In the genomic region with DNA sequence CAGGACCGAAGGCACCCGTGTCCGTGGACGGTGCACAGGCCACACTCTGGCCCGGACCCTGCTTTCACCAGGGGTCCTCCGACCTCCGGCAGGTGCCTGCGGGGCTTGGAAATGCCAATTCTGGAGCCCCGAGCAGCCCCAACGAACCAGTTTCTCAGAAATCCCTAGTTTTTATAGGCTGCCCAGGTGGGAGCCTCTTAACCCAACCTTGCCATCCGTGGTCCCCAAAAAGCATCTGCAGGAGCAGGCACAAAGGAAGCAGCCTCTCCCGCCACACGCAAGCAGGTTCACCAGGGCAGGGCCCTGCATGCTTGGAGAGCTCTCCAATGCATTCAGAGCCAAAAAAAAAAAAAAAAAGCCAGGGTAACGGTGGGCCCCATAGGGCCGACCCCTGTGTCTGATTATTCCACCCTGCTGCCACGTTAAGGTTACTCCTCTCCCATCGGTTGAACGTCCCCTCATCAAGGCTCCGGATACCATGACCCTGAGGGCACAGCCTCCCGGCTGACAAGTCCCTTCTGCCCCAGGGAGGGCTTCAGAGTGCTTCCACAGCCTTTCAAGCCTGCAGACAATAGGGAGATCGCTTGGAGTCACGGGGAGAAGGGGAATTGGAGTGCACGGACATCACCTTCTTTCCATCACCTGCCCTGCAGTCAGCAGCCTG, we compare ENCODE assay signal across 1 cellular context.
TF ChIP-seq lines count a peak whose summit lies in the region.

No MANE protein-coding gene starts in this region.

TF ChIP-seq in HepG2, 621 proteins besides CTCF, POLR2A, EP300 and RAD21 (continued from another document and continues in another):
- TF ChIP-seq NBN (conservative IDR thresholded peaks at IDR 0.05) = no peak
- no peak for TF ChIP-seq ZNF616 (CRISPR knock-in tag; IDR thresholded peaks at IDR 0.05; ENCODE audit: low read depth)
- no peak for TF ChIP-seq NFIB (CRISPR knock-in tag; IDR thresholded peaks at IDR 0.05; ENCODE audit: borderline replicate concordance)
- no peak for TF ChIP-seq ZNF614 (CRISPR knock-in tag; IDR thresholded peaks at IDR 0.05; ENCODE audit: borderline replicate concordance)
- no peak for TF ChIP-seq ZNF557 (CRISPR knock-in tag; IDR thresholded peaks at IDR 0.05)
- TF ChIP-seq MEF2D (CRISPR knock-in tag; IDR thresholded peaks at IDR 0.05) = peak; percentile 3; the same call in 1 of the 2 replicates
- no peak for TF ChIP-seq LCORL (IDR thresholded peaks at IDR 0.05)
- TF ChIP-seq LCORL (CRISPR knock-in tag; IDR thresholded peaks at IDR 0.05) = no peak; the same call in 1 of the 2 replicates
- TF ChIP-seq HOXA9 (CRISPR knock-in tag; IDR thresholded peaks at IDR 0.05; ENCODE audit: borderline replicate concordance) = no peak
- TF ChIP-seq, protein P1, sequence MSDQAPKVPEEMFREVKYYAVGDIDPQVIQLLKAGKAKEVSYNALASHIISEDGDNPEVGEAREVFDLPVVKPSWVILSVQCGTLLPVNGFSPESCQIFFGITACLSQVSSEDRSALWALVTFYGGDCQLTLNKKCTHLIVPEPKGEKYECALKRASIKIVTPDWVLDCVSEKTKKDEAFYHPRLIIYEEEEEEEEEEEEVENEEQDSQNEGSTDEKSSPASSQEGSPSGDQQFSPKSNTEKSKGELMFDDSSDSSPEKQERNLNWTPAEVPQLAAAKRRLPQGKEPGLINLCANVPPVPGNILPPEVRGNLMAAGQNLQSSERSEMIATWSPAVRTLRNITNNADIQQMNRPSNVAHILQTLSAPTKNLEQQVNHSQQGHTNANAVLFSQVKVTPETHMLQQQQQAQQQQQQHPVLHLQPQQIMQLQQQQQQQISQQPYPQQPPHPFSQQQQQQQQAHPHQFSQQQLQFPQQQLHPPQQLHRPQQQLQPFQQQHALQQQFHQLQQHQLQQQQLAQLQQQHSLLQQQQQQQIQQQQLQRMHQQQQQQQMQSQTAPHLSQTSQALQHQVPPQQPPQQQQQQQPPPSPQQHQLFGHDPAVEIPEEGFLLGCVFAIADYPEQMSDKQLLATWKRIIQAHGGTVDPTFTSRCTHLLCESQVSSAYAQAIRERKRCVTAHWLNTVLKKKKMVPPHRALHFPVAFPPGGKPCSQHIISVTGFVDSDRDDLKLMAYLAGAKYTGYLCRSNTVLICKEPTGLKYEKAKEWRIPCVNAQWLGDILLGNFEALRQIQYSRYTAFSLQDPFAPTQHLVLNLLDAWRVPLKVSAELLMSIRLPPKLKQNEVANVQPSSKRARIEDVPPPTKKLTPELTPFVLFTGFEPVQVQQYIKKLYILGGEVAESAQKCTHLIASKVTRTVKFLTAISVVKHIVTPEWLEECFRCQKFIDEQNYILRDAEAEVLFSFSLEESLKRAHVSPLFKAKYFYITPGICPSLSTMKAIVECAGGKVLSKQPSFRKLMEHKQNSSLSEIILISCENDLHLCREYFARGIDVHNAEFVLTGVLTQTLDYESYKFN (CRISPR knock-in tag; conservative IDR thresholded peaks at IDR 0.05) = no peak
- no peak for TF ChIP-seq ZSCAN25 (CRISPR knock-in tag; IDR thresholded peaks at IDR 0.05)
- TF ChIP-seq NCOR1 (IDR thresholded peaks at IDR 0.05; ENCODE audit: borderline replicate concordance, low read length) = peak; percentile 21; the same call in 1 of the 2 replicates
- TF ChIP-seq CEBPB (IDR thresholded peaks at IDR 0.05; ENCODE audit: borderline replicate concordance, low read depth, low read length) = no peak
- TF ChIP-seq, protein P2, sequence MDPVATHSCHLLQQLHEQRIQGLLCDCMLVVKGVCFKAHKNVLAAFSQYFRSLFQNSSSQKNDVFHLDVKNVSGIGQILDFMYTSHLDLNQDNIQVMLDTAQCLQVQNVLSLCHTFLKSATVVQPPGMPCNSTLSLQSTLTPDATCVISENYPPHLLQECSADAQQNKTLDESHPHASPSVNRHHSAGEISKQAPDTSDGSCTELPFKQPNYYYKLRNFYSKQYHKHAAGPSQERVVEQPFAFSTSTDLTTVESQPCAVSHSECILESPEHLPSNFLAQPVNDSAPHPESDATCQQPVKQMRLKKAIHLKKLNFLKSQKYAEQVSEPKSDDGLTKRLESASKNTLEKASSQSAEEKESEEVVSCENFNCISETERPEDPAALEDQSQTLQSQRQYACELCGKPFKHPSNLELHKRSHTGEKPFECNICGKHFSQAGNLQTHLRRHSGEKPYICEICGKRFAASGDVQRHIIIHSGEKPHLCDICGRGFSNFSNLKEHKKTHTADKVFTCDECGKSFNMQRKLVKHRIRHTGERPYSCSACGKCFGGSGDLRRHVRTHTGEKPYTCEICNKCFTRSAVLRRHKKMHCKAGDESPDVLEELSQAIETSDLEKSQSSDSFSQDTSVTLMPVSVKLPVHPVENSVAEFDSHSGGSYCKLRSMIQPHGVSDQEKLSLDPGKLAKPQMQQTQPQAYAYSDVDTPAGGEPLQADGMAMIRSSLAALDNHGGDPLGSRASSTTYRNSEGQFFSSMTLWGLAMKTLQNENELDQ (CRISPR knock-in tag; IDR thresholded peaks at IDR 0.05; ENCODE audit: borderline replicate concordance) = no peak
- no peak for TF ChIP-seq NR3C1 (CRISPR knock-in tag; IDR thresholded peaks at IDR 0.05)
- TF ChIP-seq MAFF (IDR thresholded peaks at IDR 0.05; ENCODE audit: low read depth, low read length) = no peak
- peak; percentile 48 for TF ChIP-seq AGO2 (optimal IDR thresholded peaks at IDR 0.05; ENCODE audit: low read depth, low read length)
- TF ChIP-seq ZNF570 (CRISPR knock-in tag; IDR thresholded peaks at IDR 0.05; ENCODE audit: borderline replicate concordance) = no peak
- TF ChIP-seq HDAC2 (CRISPR knock-in tag; IDR thresholded peaks at IDR 0.05) = no peak; the same call in 1 of the 2 replicates
- TF ChIP-seq EHMT2 (IDR thresholded peaks at IDR 0.05; ENCODE audit: borderline replicate concordance, low read depth, low read length) = no peak
- TF ChIP-seq, protein P3, sequence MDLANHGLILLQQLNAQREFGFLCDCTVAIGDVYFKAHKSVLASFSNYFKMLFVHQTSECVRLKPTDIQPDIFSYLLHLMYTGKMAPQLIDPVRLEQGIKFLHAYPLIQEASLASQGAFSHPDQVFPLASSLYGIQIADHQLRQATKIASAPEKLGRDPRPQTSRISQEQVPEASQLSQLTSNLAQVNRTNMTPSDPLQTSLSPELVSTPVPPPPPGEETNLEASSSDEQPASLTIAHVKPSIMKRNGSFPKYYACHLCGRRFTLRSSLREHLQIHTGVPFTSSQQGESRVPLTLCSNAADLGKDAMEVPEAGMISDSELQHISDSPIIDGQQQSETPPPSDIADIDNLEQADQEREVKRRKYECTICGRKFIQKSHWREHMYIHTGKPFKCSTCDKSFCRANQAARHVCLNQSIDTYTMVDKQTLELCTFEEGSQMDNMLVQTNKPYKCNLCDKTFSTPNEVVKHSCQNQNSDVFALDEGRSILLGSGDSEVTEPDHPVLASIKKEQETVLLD (CRISPR knock-in tag; IDR thresholded peaks at IDR 0.05; ENCODE audit: low read depth) = no peak
- TF ChIP-seq EZH2 (conservative IDR thresholded peaks at IDR 0.05; ENCODE audit: low read depth, low read length) = no peak
- TF ChIP-seq SKI (IDR thresholded peaks at IDR 0.05; ENCODE audit: partially characterized antibody) = no peak
- TF ChIP-seq, protein P4, sequence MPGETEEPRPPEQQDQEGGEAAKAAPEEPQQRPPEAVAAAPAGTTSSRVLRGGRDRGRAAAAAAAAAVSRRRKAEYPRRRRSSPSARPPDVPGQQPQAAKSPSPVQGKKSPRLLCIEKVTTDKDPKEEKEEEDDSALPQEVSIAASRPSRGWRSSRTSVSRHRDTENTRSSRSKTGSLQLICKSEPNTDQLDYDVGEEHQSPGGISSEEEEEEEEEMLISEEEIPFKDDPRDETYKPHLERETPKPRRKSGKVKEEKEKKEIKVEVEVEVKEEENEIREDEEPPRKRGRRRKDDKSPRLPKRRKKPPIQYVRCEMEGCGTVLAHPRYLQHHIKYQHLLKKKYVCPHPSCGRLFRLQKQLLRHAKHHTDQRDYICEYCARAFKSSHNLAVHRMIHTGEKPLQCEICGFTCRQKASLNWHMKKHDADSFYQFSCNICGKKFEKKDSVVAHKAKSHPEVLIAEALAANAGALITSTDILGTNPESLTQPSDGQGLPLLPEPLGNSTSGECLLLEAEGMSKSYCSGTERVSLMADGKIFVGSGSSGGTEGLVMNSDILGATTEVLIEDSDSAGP (CRISPR knock-in tag; IDR thresholded peaks at IDR 0.05; ENCODE audit: borderline replicate concordance) = peak; percentile 1; the same call in 1 of the 2 replicates
- TF ChIP-seq ZKSCAN1 (IDR thresholded peaks at IDR 0.05; ENCODE audit: low read length) = no peak
- TF ChIP-seq ZNF44 (CRISPR knock-in tag; IDR thresholded peaks at IDR 0.05) = 0 out of 2 replicates have a peak, but pooled peaks have one; percentile 36
- TF ChIP-seq PAX8 (CRISPR knock-in tag; IDR thresholded peaks at IDR 0.05; ENCODE audit: borderline replicate concordance) = no peak
- TF ChIP-seq, protein P5, sequence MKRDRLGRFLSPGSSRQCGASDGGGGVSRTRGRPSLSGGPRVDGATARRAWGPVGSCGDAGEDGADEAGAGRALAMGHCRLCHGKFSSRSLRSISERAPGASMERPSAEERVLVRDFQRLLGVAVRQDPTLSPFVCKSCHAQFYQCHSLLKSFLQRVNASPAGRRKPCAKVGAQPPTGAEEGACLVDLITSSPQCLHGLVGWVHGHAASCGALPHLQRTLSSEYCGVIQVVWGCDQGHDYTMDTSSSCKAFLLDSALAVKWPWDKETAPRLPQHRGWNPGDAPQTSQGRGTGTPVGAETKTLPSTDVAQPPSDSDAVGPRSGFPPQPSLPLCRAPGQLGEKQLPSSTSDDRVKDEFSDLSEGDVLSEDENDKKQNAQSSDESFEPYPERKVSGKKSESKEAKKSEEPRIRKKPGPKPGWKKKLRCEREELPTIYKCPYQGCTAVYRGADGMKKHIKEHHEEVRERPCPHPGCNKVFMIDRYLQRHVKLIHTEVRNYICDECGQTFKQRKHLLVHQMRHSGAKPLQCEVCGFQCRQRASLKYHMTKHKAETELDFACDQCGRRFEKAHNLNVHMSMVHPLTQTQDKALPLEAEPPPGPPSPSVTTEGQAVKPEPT (CRISPR knock-in tag; IDR thresholded peaks at IDR 0.05; ENCODE audit: low read depth) = no peak
- no peak for TF ChIP-seq ZFP1 (CRISPR knock-in tag; IDR thresholded peaks at IDR 0.05)
- no peak for TF ChIP-seq SIN3B (IDR thresholded peaks at IDR 0.05; ENCODE audit: low read length)
- TF ChIP-seq FOXA1 (IDR thresholded peaks at IDR 0.05) = no peak
- 0 out of 2 replicates have a peak, but pooled peaks have one; percentile 0 for TF ChIP-seq FOXA1 (CRISPR knock-in tag; IDR thresholded peaks at IDR 0.05)
- TF ChIP-seq EED (CRISPR knock-in tag; IDR thresholded peaks at IDR 0.05) = 0 out of 2 replicates have a peak, but pooled peaks have one; percentile 49
- TF ChIP-seq ELF1 (CRISPR knock-in tag; IDR thresholded peaks at IDR 0.05) = peak; percentile 4; the same call in 1 of the 2 replicates
- TF ChIP-seq, protein P6, sequence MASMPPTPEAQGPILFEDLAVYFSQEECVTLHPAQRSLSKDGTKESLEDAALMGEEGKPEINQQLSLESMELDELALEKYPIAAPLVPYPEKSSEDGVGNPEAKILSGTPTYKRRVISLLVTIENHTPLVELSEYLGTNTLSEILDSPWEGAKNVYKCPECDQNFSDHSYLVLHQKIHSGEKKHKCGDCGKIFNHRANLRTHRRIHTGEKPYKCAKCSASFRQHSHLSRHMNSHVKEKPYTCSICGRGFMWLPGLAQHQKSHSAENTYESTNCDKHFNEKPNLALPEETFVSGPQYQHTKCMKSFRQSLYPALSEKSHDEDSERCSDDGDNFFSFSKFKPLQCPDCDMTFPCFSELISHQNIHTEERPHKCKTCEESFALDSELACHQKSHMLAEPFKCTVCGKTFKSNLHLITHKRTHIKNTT (CRISPR knock-in tag; IDR thresholded peaks at IDR 0.05) = no peak
- peak; percentile 8 for TF ChIP-seq ASH2L (IDR thresholded peaks at IDR 0.05; ENCODE audit: insufficient read length, low read depth, low read length)
- no peak for TF ChIP-seq SOX5 (CRISPR knock-in tag; IDR thresholded peaks at IDR 0.05; ENCODE audit: borderline replicate concordance)
- TF ChIP-seq SMARCE1 (IDR thresholded peaks at IDR 0.05; ENCODE audit: borderline replicate concordance) = no peak
- TF ChIP-seq, protein P7, sequence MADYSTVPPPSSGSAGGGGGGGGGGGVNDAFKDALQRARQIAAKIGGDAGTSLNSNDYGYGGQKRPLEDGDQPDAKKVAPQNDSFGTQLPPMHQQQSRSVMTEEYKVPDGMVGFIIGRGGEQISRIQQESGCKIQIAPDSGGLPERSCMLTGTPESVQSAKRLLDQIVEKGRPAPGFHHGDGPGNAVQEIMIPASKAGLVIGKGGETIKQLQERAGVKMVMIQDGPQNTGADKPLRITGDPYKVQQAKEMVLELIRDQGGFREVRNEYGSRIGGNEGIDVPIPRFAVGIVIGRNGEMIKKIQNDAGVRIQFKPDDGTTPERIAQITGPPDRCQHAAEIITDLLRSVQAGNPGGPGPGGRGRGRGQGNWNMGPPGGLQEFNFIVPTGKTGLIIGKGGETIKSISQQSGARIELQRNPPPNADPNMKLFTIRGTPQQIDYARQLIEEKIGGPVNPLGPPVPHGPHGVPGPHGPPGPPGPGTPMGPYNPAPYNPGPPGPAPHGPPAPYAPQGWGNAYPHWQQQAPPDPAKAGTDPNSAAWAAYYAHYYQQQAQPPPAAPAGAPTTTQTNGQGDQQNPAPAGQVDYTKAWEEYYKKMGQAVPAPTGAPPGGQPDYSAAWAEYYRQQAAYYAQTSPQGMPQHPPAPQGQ (CRISPR knock-in tag; IDR thresholded peaks at IDR 0.05; ENCODE audit: borderline replicate concordance) = no peak
- TF ChIP-seq, protein P8, sequence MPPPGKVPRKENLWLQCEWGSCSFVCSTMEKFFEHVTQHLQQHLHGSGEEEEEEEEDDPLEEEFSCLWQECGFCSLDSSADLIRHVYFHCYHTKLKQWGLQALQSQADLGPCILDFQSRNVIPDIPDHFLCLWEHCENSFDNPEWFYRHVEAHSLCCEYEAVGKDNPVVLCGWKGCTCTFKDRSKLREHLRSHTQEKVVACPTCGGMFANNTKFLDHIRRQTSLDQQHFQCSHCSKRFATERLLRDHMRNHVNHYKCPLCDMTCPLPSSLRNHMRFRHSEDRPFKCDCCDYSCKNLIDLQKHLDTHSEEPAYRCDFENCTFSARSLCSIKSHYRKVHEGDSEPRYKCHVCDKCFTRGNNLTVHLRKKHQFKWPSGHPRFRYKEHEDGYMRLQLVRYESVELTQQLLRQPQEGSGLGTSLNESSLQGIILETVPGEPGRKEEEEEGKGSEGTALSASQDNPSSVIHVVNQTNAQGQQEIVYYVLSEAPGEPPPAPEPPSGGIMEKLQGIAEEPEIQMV (CRISPR knock-in tag; IDR thresholded peaks at IDR 0.05; ENCODE audit: low read depth) = no peak
- TF ChIP-seq ZNF33A (CRISPR knock-in tag; IDR thresholded peaks at IDR 0.05; ENCODE audit: borderline replicate concordance) = no peak
- no peak for TF ChIP-seq SPEN (CRISPR knock-in tag; IDR thresholded peaks at IDR 0.05; ENCODE audit: low read depth)
- TF ChIP-seq ZC3H13 (CRISPR knock-in tag; IDR thresholded peaks at IDR 0.05) = no peak; the same call in 1 of the 2 replicates
- TF ChIP-seq TEAD3 (CRISPR knock-in tag; optimal IDR thresholded peaks at IDR 0.05; ENCODE audit: borderline replicate concordance) = no peak
- no peak for TF ChIP-seq NRL (CRISPR knock-in tag; IDR thresholded peaks at IDR 0.05; ENCODE audit: borderline replicate concordance)
- no peak for TF ChIP-seq ZNF256 (CRISPR knock-in tag; conservative IDR thresholded peaks at IDR 0.05)
- TF ChIP-seq ZNF75D (CRISPR knock-in tag; IDR thresholded peaks at IDR 0.05; ENCODE audit: borderline replicate concordance) = no peak
- no peak for TF ChIP-seq DR1 (CRISPR knock-in tag; IDR thresholded peaks at IDR 0.05)
